In genomic region chr2:170929686-170930050, GRCh38 we compare ENCODE assay signal across 8 cellular contexts. TPM values are rescaled to one million over a fixed set of nuclear protein-coding genes. Genes with fewer than 3 reads are reported as not detected.
DNase-seq lines count a peak whose midpoint lies in the region; ATAC-seq and TF ChIP-seq lines count a peak whose summit lies in the region.

No MANE protein-coding gene starts in this region.

- H4K20me1 ChIP-seq in mammary epithelial cell (ENCODE audit: insufficient read depth, low read length), result no peaks in the 10 kb centered on the region

- H3K27me3 ChIP-seq in mammary epithelial cell (ENCODE audit: insufficient read depth, low read length), result no peaks in the 10 kb centered on the region

- peaks cover 56% of the 10 kb centered on the region for H3K79me2 ChIP-seq in mammary epithelial cell (ENCODE audit: insufficient read depth, low read length)

- intact Hi-C loops in mammary epithelial cell (cut with micrococcal nuclease), result loop anchor here (1.0 to 5.0 kb wide), 4 partner anchors 43 to 503 kb away; partner anchors contain the start of genes DCAF17, GAD1 and METTL8

- peak overlapping the region; percentile 72 for H3K27ac ChIP-seq in mammary epithelial cell (ENCODE audit: insufficient read depth, low read depth, low read length)

- DNase-seq in AG10803 (ENCODE audit: low read depth), result peak; percentile 24
- DNase-seq in HT-29 (ENCODE audit: low spot score), result peak; percentile 75
- DNase-seq in T-helper 1 cell, result peak; percentile 23 to 44 (median 23)
- peak; percentile 54 for DNase-seq in mammary epithelial cell
- DNase-seq in inferior parietal cortex (ENCODE audit: extremely low spot score), result peak; percentile 18
- DNase-seq in stimulated activated CD4-positive, alpha-beta T cell treated with anti-CD3 and anti-CD28 coated beads, Interleukin-12 subunit alpha, Interleukin-12 subunit beta, amount 100 ng/mL, for 24 hours (ENCODE audit: low read depth in 2 of 2), result peak; percentile 8 to 29

- no peaks in the 10 kb centered on the region for H3K36me3 ChIP-seq in mammary epithelial cell (ENCODE audit: insufficient read depth, low read length)

- H2AFZ ChIP-seq in mammary epithelial cell (ENCODE audit: low read depth, low read length), result peak overlapping the region; percentile 78

- TF ChIP-seq CTCF in AG10803 (conservative IDR thresholded peaks at IDR 0.05; ENCODE audit: low read length) (no peak), mammary epithelial cell (conservative IDR thresholded peaks at IDR 0.05 in 1 of 2, IDR thresholded peaks at IDR 0.05 in 1 of 2; ENCODE audit: extremely low read depth in 1 of 2, insufficient read depth in 1 of 2, low read depth in 1 of 2, low read length in 2 of 2) (no peak)

- H3K9me3 ChIP-seq in mammary epithelial cell (replicated peaks; ENCODE audit: insufficient read depth, low read length), result no peaks in the 10 kb centered on the region

- 0% methylated on average over 15 of the region's 21 CpGs for WGBS in mammary epithelial cell (ENCODE audit: low coverage, missing lambda C conversion rate)

- H3K9ac ChIP-seq in mammary epithelial cell (ENCODE audit: insufficient read depth, low read length), result peak overlapping the region; percentile 88

- peak overlapping the region; percentile 84 for H3K4me2 ChIP-seq in mammary epithelial cell (ENCODE audit: insufficient read depth, low read depth, low read length)

- CTCF ChIA-PET in mammary epithelial cell (lab: Charles Lee; ENCODE audit: low non-redundant PET), result interaction anchor here (0.7 kb wide), 1 partner anchor 504 kb away, joined by 3 read pairs; the partner anchor contains the start of genes DCAF17 and METTL8

- in situ Hi-C loops in mammary epithelial cell (cut with MboI; ENCODE audit: low sequenced_read_pairs in 2 of 2), result no loop called here

- peaks cover 14% of the 10 kb centered on the region for H3K4me1 ChIP-seq in mammary epithelial cell (ENCODE audit: insufficient read depth, low read length)

- H3K4me3 ChIP-seq in AG10803 (ENCODE audit: low read length) (peak overlapping the region; percentile 93), mammary epithelial cell (replicated peaks in 1 of 3; ENCODE audit: insufficient read depth in 1 of 3, low read depth in 2 of 3, low read length in 3 of 3) (peak overlapping the region; percentile 54 to 86 (median 85))

- dilution Hi-C loops in mammary epithelial cell (cut with HindIII; ENCODE audit: low sequenced_read_pairs), result no loop called here

- ATAC-seq in GM18909 (IDR thresholded peaks at IDR 0.05; ENCODE audit: poor library complexity, unreplicated experiment) (peak; percentile 7), HG03442 (IDR thresholded peaks at IDR 0.05; ENCODE audit: unreplicated experiment) (no peak)

- no TSS peak for BruUV-seq in mammary epithelial cell (replicated peaks; lab: Mats Ljungman, UMichigan)

RNA-seq across cellular contexts. Expression of gene GORASP2, which starts 0.6 kb away (rescaled TPM):
- 53.6 and 57.0 TPM in 2 replicates for total RNA-seq in HT-29 (2014; rRNA removed; shearing (Covaris generic))
- total RNA-seq in mammary epithelial cell, result 10 to 100 TPM; 63.3 to 94.9 TPM
- polyA plus RNA-seq in mammary epithelial cell, result 168 TPM
- 92.4 TPM for polyA minus RNA-seq in mammary epithelial cell

Comparison
In these comparisons a context has a peak if more than half of its experiments do, and no peak if none do; other contexts are left out.
1. DNase-seq: peak in every context shown above with its lines; median percentile 75 in HT-29; 54 in mammary epithelial cell; 24 in AG10803; 23 in T-helper 1 cell; 18 in stimulated activated CD4-positive, alpha-beta T cell treated with anti-CD3 and anti-CD28 coated beads, Interleukin-12 subunit alpha, Interleukin-12 subunit beta, amount 100 ng/mL, for 24 hours; 18 in inferior parietal cortex.